ENCODE assay signal across 9 cellular contexts in genomic region chr6:72553531-72554202, GRCh38.
DNase-seq lines count a peak whose midpoint lies in the region; ATAC-seq and TF ChIP-seq lines count a peak whose summit lies in the region.
"Had no signal": no experiment of that assay in that cellular context is flagged by ENCODE, and none has a peak within 500 bp of the region (broad histone marks: within the 10 kb centered on the region; RNA-seq: fewer than 3 reads in every experiment).

No MANE protein-coding gene starts in this region.

- no peak overlapping the region for H3K27ac ChIP-seq in left lung
- H3K27ac ChIP-seq: SK-N-MC had no signal

- TF ChIP-seq CTCF in Calu3 (IDR thresholded peaks at IDR 0.05; ENCODE audit: unreplicated experiment) (no peak), WTC11 (IDR thresholded peaks at IDR 0.05) (no peak), left lung (IDR thresholded peaks at IDR 0.05) (no peak)

- CTCF ChIA-PET in Calu3 (lab: Charles Lee), result interaction anchor here (0.6 kb wide), 1 partner anchor 842 kb away, joined by 7 read pairs; no protein-coding TSS in a partner anchor
- CTCF ChIA-PET in WTC11 (lab: Charles Lee), result interaction anchor here (1.3 to 2.1 kb wide), 3 partner anchors 31 to 142 kb away, joined by 4 to 10 read pairs (median 6); no protein-coding TSS in a partner anchor

- H3K36me3 ChIP-seq in left lung, result no peaks in the 10 kb centered on the region

- H3K27me3 Mint-ChIP-seq in Calu3 (ENCODE audit: unreplicated experiment) (no peaks in the 10 kb centered on the region), WTC11 (ENCODE audit: low read depth) (no peaks in the 10 kb centered on the region)
- H3K27me3 Mint-ChIP-seq in naive thymus-derived CD8-positive, alpha-beta T cell, result peaks cover 0 to 3% (median 0%) of the 10 kb centered on the region in 5 donors

- peak; percentile 13 for DNase-seq in Calu3
- DNase-seq in LHCN-M2 (ENCODE audit: low read depth), result peak; percentile 96
- no peak for DNase-seq in WTC11 (ENCODE audit: low spot score)
- DNase-seq in left lung, result no peak
- no peak for DNase-seq in DMS 273 (lab: John Stamatoyannopoulos, UW; ENCODE audit: unreplicated experiment)
- no peak for DNase-seq in naive thymus-derived CD8-positive, alpha-beta T cell

- no peak overlapping the region for H3K4me3 ChIP-seq in left lung
- H3K4me3 ChIP-seq: SK-N-MC had no signal

- H3K36me3 Mint-ChIP-seq in Calu3 (ENCODE audit: insufficient read depth, unreplicated experiment) (no peaks in the 10 kb centered on the region), WTC11 (no peaks in the 10 kb centered on the region)
- no peaks in the 10 kb centered on the region for H3K36me3 Mint-ChIP-seq in naive thymus-derived CD8-positive, alpha-beta T cell

- H3K4me3 Mint-ChIP-seq in Calu3 (ENCODE audit: low read depth, unreplicated experiment), result peak overlapping the region; percentile 5
- H3K4me3 Mint-ChIP-seq in WTC11, result no peak overlapping the region
- no peak overlapping the region for H3K4me3 Mint-ChIP-seq in naive thymus-derived CD8-positive, alpha-beta T cell

- H3K27me3 ChIP-seq in left lung, result no peaks in the 10 kb centered on the region

- ATAC-seq in WTC11 (peak; percentile 68), left lung (peak; percentile 29), GM21526 (IDR thresholded peaks at IDR 0.05; ENCODE audit: low FRiP score, unreplicated experiment) (no peak), GM21423 (IDR thresholded peaks at IDR 0.05; ENCODE audit: unreplicated experiment) (no peak)
- ATAC-seq in naive thymus-derived CD8-positive, alpha-beta T cell, result no peak

- intact Hi-C loops in Calu3 (cut with micrococcal nuclease; ENCODE audit: unreplicated experiment) (no loop called here), left lung (cut with DNase I) (no loop called here)

- TSS peak; percentile 29 for BruUV-seq in Calu3 (replicated peaks; lab: Mats Ljungman, UMichigan)

- H3K9me3 ChIP-seq in left lung, result no peaks in the 10 kb centered on the region

- POLR2A ChIA-PET in WTC11 (lab: Charles Lee), result no interaction called here
- POLR2A ChIA-PET in naive thymus-derived CD8-positive, alpha-beta T cell (lab: Charles Lee), result no interaction called here

- no peaks in the 10 kb centered on the region for H3K4me1 ChIP-seq in left lung

- H3K4me1 Mint-ChIP-seq in Calu3 (ENCODE audit: low read depth, unreplicated experiment) (peaks cover 28% of the 10 kb centered on the region), WTC11 (peaks cover 58% of the 10 kb centered on the region)
- H3K4me1 Mint-ChIP-seq in naive thymus-derived CD8-positive, alpha-beta T cell, result no peaks in the 10 kb centered on the region

- H3K27ac Mint-ChIP-seq in Calu3 (ENCODE audit: unreplicated experiment) (peak overlapping the region; percentile 41), WTC11 (peak overlapping the region; percentile 98)
- no peak overlapping the region for H3K27ac Mint-ChIP-seq in naive thymus-derived CD8-positive, alpha-beta T cell

- H3K9me3 Mint-ChIP-seq in Calu3 (ENCODE audit: low read depth, unreplicated experiment) (no peaks in the 10 kb centered on the region), WTC11 (no peaks in the 10 kb centered on the region)
- no peaks in the 10 kb centered on the region for H3K9me3 Mint-ChIP-seq in naive thymus-derived CD8-positive, alpha-beta T cell

TF ChIP-seq in WTC11, 78 proteins besides CTCF, POLR2A, EP300 and RAD21:
- TF ChIP-seq ZNF232 (CRISPR knock-in tag; IDR thresholded peaks at IDR 0.05) (no peak), ZNF219 (CRISPR knock-in tag; IDR thresholded peaks at IDR 0.05; ENCODE audit: borderline replicate concordance) (no peak), ZNF281 (CRISPR knock-in tag; IDR thresholded peaks at IDR 0.05) (no peak), ZNF121 (CRISPR knock-in tag; IDR thresholded peaks at IDR 0.05) (no peak), SP1 (CRISPR knock-in tag; conservative IDR thresholded peaks at IDR 0.05) (no peak), SMAD4 (CRISPR knock-in tag; IDR thresholded peaks at IDR 0.05) (no peak), GABPB1 (CRISPR knock-in tag; IDR thresholded peaks at IDR 0.05) (no peak), STAT6 (CRISPR knock-in tag; conservative IDR thresholded peaks at IDR 0.05; ENCODE audit: low read depth) (no peak), ZNF263 (CRISPR knock-in tag; IDR thresholded peaks at IDR 0.05; ENCODE audit: low read depth) (no peak)
- TF ChIP-seq, protein P1, sequence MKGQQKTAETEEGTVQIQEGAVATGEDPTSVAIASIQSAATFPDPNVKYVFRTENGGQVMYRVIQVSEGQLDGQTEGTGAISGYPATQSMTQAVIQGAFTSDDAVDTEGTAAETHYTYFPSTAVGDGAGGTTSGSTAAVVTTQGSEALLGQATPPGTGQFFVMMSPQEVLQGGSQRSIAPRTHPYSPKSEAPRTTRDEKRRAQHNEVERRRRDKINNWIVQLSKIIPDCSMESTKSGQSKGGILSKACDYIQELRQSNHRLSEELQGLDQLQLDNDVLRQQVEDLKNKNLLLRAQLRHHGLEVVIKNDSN (CRISPR knock-in tag; IDR thresholded peaks at IDR 0.05), result no peak
TF ChIP-seq in WTC11: peak in this region for 0.

Comparison
In these comparisons a context has a peak if more than half of its experiments do, and no peak if none do; other contexts are left out.
1. DNase-seq: peak in Calu3 (single experiment) and LHCN-M2 (single experiment); none in WTC11 (single experiment), left lung (0 of 2), DMS 273 (single experiment) and naive thymus-derived CD8-positive, alpha-beta T cell (0 of 10).
2. H3K27ac Mint-ChIP-seq: peak in Calu3 (single experiment) and WTC11 (single experiment); none in naive thymus-derived CD8-positive, alpha-beta T cell (0 of 10).
3. ATAC-seq: peak in WTC11 (single experiment) and left lung (single experiment); none in GM21526 (single experiment), GM21423 (single experiment) and naive thymus-derived CD8-positive, alpha-beta T cell (0 of 2).